In the genomic region with DNA sequence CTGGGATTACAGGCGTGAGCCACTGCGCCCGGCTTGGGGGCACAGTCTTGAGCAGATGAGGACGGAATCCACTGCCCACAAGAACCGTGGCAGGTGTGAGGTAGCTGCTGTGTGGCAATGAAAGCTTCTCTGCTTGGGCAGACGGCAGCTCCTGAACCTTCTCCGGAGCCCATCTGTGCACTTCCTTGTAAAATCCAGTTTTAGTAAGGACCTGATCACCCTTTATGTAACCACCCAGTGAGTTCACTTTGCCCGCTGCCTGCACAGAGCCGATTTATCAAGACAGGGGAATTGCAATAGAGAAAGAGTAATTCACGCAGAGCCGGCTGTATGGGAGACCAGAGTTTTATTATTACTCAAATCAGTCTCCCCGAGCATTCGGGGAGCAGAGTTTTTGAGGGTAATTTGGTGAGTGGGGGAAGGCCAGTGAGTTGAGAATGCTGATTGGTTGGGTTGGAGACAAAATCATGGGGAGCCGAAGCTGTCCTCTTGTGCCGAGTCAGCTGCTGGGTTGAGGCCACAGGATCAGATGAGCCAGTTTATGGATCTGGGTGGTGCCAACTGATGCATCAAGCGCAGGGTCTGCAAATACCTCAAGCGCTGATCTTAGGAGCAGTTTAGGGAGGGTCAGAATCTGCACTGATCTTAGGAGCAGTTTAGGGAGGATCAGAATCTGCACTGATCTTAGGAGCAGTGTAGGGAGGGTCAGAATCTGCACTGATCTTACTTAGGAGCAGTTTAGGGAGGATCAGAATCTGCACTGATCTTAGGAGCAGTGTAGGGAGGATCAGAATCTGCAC, we compare ENCODE assay signal across 9 cellular contexts. TPM values are rescaled to one million over a fixed set of nuclear protein-coding genes. Genes with fewer than 3 reads are reported as not detected.
DNase-seq lines count a peak whose midpoint lies in the region; ATAC-seq, FAIRE-seq and TF ChIP-seq lines count a peak whose summit lies in the region.
"Not testable (repeated sequence)": the region's sequence is repeated elsewhere in the genome, so short reads cannot be mapped to it uniquely, and the experiment has no call there.
"Had no signal": no experiment of that assay in that cellular context is flagged by ENCODE, and none has a peak within 500 bp of the region (broad histone marks: within the 10 kb centered on the region; RNA-seq: fewer than 3 reads in every experiment).

No MANE protein-coding gene starts in this region.

- not testable (repeated sequence) for H2BK12ac ChIP-seq in H1 (ENCODE audit: low read depth, low read length)

- H4K8ac ChIP-seq in H1 (ENCODE audit: extremely low read depth, insufficient read depth, low read length) = not testable (repeated sequence)

- H2BK120ac ChIP-seq in H1 (replicated peaks; ENCODE audit: low read depth, low read length) = not testable (repeated sequence)

- CTCF ChIA-PET in A549 (lab: Yijun Ruan, JAX) = interaction anchor here (1.2 kb wide), 1 partner anchor 23 kb away, joined by 3 read pairs; no protein-coding TSS in a partner anchor
- CTCF ChIA-PET in HEK293 (lab: Yijun Ruan, JAX) = interaction anchor here (1.3 kb wide), 1 partner anchor 33 kb away, joined by 3 read pairs; no protein-coding TSS in a partner anchor
- CTCF ChIA-PET in H1 (lab: Charles Lee; ENCODE audit: partially characterized antibody) = interaction anchor here (0.7 to 6.9 kb wide), 10 partner anchors 17 to 146 kb away, joined by 3 to 74 read pairs (median 8); partner anchors contain the start of gene ARSA

- not testable (repeated sequence) for TF ChIP-seq POLR2A in A549 (IDR thresholded peaks at IDR 0.05; ENCODE audit: low read length); H1 (IDR thresholded peaks at IDR 0.05; ENCODE audit: control extremely low read depth in 1 of 2, low read depth in 2 of 2, low read length in 2 of 2)

- H3K4me1 Mint-ChIP-seq in GM23338 = peaks cover 21% of the 10 kb centered on the region

- not testable (repeated sequence) for TF ChIP-seq RAD21 in A549 (conservative IDR thresholded peaks at IDR 0.05 in 1 of 2, IDR thresholded peaks at IDR 0.05 in 1 of 2); H1 (IDR thresholded peaks at IDR 0.05 in 1 of 2, conservative IDR thresholded peaks at IDR 0.05 in 1 of 2; ENCODE audit: low read depth in 2 of 2, low read length in 2 of 2)

- TF ChIP-seq EP300 in A549 (IDR thresholded peaks at IDR 0.05); H1 (IDR thresholded peaks at IDR 0.05; ENCODE audit: borderline replicate concordance in 1 of 2, low read depth in 2 of 2, low read length in 2 of 2): not testable (repeated sequence)

- H3K27ac Mint-ChIP-seq in GM23338 = not testable (repeated sequence)

- not testable (repeated sequence) for TF ChIP-seq CTCF in A549 (IDR thresholded peaks at IDR 0.05); GM23338 (conservative IDR thresholded peaks at IDR 0.05; ENCODE audit: low read depth in 2 of 2); HEK293 (tag by site-specific recombination; IDR thresholded peaks at IDR 0.05); H1 (IDR thresholded peaks at IDR 0.05; ENCODE audit: control extremely low read depth in 1 of 3, insufficient read depth in 1 of 3, low read depth in 1 of 3, low read length in 3 of 3); upper lobe of right lung (IDR thresholded peaks at IDR 0.05)

- H3K4ac ChIP-seq in H1 (replicated peaks; ENCODE audit: insufficient read length, low read depth, low read length) = not testable (repeated sequence)

- POLR2A ChIA-PET in A549 (lab: Yijun Ruan, JAX); HEK293 (lab: Yijun Ruan, JAX): not testable (repeated sequence)
- POLR2A ChIA-PET in H1 (lab: Charles Lee; ENCODE audit: partially characterized antibody) = interaction anchor here (0.9 to 2.0 kb wide), 2 partner anchors 10 to 14 kb away, joined by 3 to 8 read pairs; no protein-coding TSS in a partner anchor

- H3K4me3 Mint-ChIP-seq in GM23338 = not testable (repeated sequence)

- not testable (repeated sequence) for H3K9me3 ChIP-seq in A549; HEK293 (ENCODE audit: control insufficient read depth, insufficient read depth, low read depth, low read length); upper lobe of right lung
- H3K9me3 ChIP-seq in H1 (ENCODE audit: insufficient read depth in 2 of 2, low read depth in 1 of 2, low read length in 1 of 2) = peaks cover 0 to 11% of the 10 kb centered on the region in 2 experiments; a peak in 3 of 4 replicates

- H3K9ac ChIP-seq in H1 (replicated peaks in 1 of 4; ENCODE audit: extremely low read depth in 1 of 4, low read depth in 3 of 4, low read length in 3 of 4) = peak overlapping the region in 1 of 4 experiments; percentile 44; a peak in 1 of 7 replicates

- WGBS in A549 (ENCODE audit: missing lambda C conversion rate) = 75% methylated on average over 15 of the region's 17 CpGs
- 85% methylated on average over 17 of the region's 17 CpGs; no CpG with 5 or more reads in 1 of the 2 experiments for WGBS in H1 (ENCODE audit: extremely low coverage in 1 of 2, insufficient coverage in 1 of 2, insufficient read length in 1 of 2, insufficient replicate concordance in 2 of 2, low coverage in 1 of 2, low lambda C conversion rate in 2 of 2, missing lambda C conversion rate in 1 of 2), 2 experiments

- not testable (repeated sequence) for H3K14ac ChIP-seq in H1 (ENCODE audit: insufficient read length)

- FAIRE-seq in A549 (lab: Jason Lieb, UNC) = peak; percentile 68
- FAIRE-seq in H1 (lab: Jason Lieb, UNC) = not testable (repeated sequence)

- H3K56ac ChIP-seq in H1 (replicated peaks; ENCODE audit: insufficient read length, low read depth, low read length) = not testable (repeated sequence)

- H3K4me1 ChIP-seq in A549; HEK293 (ENCODE audit: control insufficient read depth, insufficient read depth, low read length): not testable (repeated sequence)
- H3K4me1 ChIP-seq in GM23338 (ENCODE audit: insufficient read depth) = peaks cover 14% of the 10 kb centered on the region
- peaks cover 4 to 21% (median 17%) of the 10 kb centered on the region in 4 experiments for H3K4me1 ChIP-seq in H1 (replicated peaks in 1 of 4; ENCODE audit: control insufficient read depth in 3 of 4, insufficient read depth in 4 of 4, low read length in 3 of 4)
- H3K4me1 ChIP-seq in upper lobe of right lung = peaks cover 17% of the 10 kb centered on the region

- intact Hi-C loops in posterior vena cava (cut with DNase I); upper lobe of right lung (cut with DNase I): not testable (repeated sequence)

- not testable (repeated sequence) for H3K23ac ChIP-seq in H1 (ENCODE audit: insufficient read length)

- H3K23me2 ChIP-seq in H1 (ENCODE audit: low read depth, low read length) = not testable (repeated sequence)

- H3K4me2 ChIP-seq in A549; H1 (ENCODE audit: insufficient read depth in 1 of 2, low read depth in 2 of 2, low read length in 2 of 2): not testable (repeated sequence)
- H3K4me2 ChIP-seq in GM23338 = peak overlapping the region; percentile 43; the same call in 1 of the 2 replicates

- H3K4me3 ChIP-seq in A549; GM23338; HEK293 (ENCODE audit: low read depth, low read length); H1 (ENCODE audit: extremely low read depth in 1 of 4, insufficient read depth in 2 of 4, low read depth in 3 of 4, low read length in 4 of 4); upper lobe of right lung: not testable (repeated sequence)

- H3K9me2 ChIP-seq in GM23338 (ENCODE audit: insufficient read depth) = not testable (repeated sequence)

- H3K27me3 ChIP-seq in GM23338 (ENCODE audit: insufficient read depth) = peaks cover 32% of the 10 kb centered on the region
- H3K27me3 ChIP-seq in H1 (replicated peaks in 1 of 4; ENCODE audit: control insufficient read depth in 3 of 4, extremely low read depth in 1 of 4, insufficient read depth in 3 of 4, low read length in 3 of 4) = peaks cover 0 to 23% (median 17%) of the 10 kb centered on the region in 4 experiments; a peak in 6 of 7 replicates
- not testable (repeated sequence) for H3K27me3 ChIP-seq in upper lobe of right lung

- not testable (repeated sequence) for H4K91ac ChIP-seq in H1 (replicated peaks; ENCODE audit: insufficient read length, low read length)

- H3K9me3 Mint-ChIP-seq in GM23338 = peaks cover 14% of the 10 kb centered on the region; the same call in 2 of the 3 replicates

- H3K27ac ChIP-seq in A549; GM23338 (ENCODE audit: low read depth); HEK293 (ENCODE audit: extremely low read depth, low read depth, low read length); H1 (ENCODE audit: low read depth, low read length); upper lobe of right lung: not testable (repeated sequence)

- not testable (repeated sequence) for H2AK5ac ChIP-seq in H1 (ENCODE audit: low read depth, low read length)

- not testable (repeated sequence) for H2BK5ac ChIP-seq in H1 (ENCODE audit: low read depth, low read length)

- H3K27me3 Mint-ChIP-seq in GM23338 (ENCODE audit: insufficient read depth, low read depth, poor library complexity) = peaks cover 11% of the 10 kb centered on the region

- H3K18ac ChIP-seq in H1 (ENCODE audit: extremely low read depth, low read length) = not testable (repeated sequence)

- peak overlapping the region; percentile 61; the same call in 1 of the 2 replicates for H2BK20ac ChIP-seq in H1 (ENCODE audit: low read length)

- not testable (repeated sequence) for H2BK15ac ChIP-seq in H1 (ENCODE audit: low read length)

- H2AFZ ChIP-seq in GM23338 = peak overlapping the region; percentile 43; the same call in 1 of the 2 replicates
- H2AFZ ChIP-seq in H1 (ENCODE audit: low read length) = not testable (repeated sequence)

- H3K79me2 ChIP-seq in GM23338 (replicated peaks; ENCODE audit: insufficient read depth); H1 (ENCODE audit: control insufficient read depth in 1 of 2, insufficient read depth in 2 of 2, low read length in 2 of 2): not testable (repeated sequence)

- not testable (repeated sequence) for H3F3A ChIP-seq in GM23338 (replicated peaks; ENCODE audit: low read depth)

- H3K36me3 Mint-ChIP-seq in GM23338 (ENCODE audit: low read depth) = not testable (repeated sequence)

- H3K79me1 ChIP-seq in H1 (ENCODE audit: low read depth, low read length) = not testable (repeated sequence)

- DNase-seq in A549 (ENCODE audit: low read depth in 1 of 2, low spot score in 1 of 2); GM23338 (ENCODE audit: low spot score): not testable (repeated sequence)
- peak in 1 of 2 experiments; percentile 45 for DNase-seq in H1 (ENCODE audit: low read depth in 1 of 2, low spot score in 2 of 2)
- DNase-seq in posterior vena cava (ENCODE audit: low spot score) = peak; percentile 45
- peak; percentile 48 for DNase-seq in upper lobe of right lung

- not testable (repeated sequence) for H4K20me1 ChIP-seq in GM23338 (replicated peaks; ENCODE audit: insufficient read depth); H1 (replicated peaks in 1 of 2; ENCODE audit: control insufficient read depth in 1 of 2, insufficient read depth in 2 of 2, low read length in 2 of 2)

- not testable (repeated sequence) for H3K36me3 ChIP-seq in GM23338 (ENCODE audit: insufficient read depth); HEK293 (ENCODE audit: control insufficient read depth in 2 of 2, insufficient read depth in 1 of 2, low read length in 2 of 2); H1 (ENCODE audit: control insufficient read depth in 2 of 4, insufficient read depth in 4 of 4, low read length in 3 of 4); upper lobe of right lung

- not testable (repeated sequence) for H4K5ac ChIP-seq in H1 (ENCODE audit: insufficient read length, low read depth, low read length)

- peak in 1 of 2 experiments; percentile 38; a peak in 1 of 6 replicates for ATAC-seq in A549
- ATAC-seq in GM23338, upper lobe of right lung: not testable (repeated sequence)

RNA-seq across cellular contexts. Expression of gene ARSA, which starts 15.3 kb away (rescaled TPM):
- polyA plus RNA-seq in A549 (2011; rRNA removed) (7.7 and 9.1 TPM in 2 replicates), A549 (2017; fragmentation: RNase III; extraction: RNeasy Plus Mini Kit Qiagen cat#74134 plus additional on column Dnase treatment) (15.9 to 22.5 TPM (median 19.5 TPM) in 3 replicates), GM23338 (2016; fragmentation: Nextera tagmentation; extraction: Ambion mirVana) (7.1 and 8.1 TPM in 2 replicates), H1 (2011; rRNA removed) (10.1 and 14.3 TPM in 2 replicates)
- 10.3 and 15.6 TPM in 2 replicates for polyA plus RNA-seq in A549 (2012; cell fraction: cytosol; rRNA removed)
- 86.8 and 111 TPM in 2 replicates for polyA plus RNA-seq in A549 (2012; cell fraction: nucleus; rRNA removed)
- 4.3 and 6.0 TPM in 2 replicates for polyA minus RNA-seq in A549 (2011; rRNA and poly(A)+ RNA removed)
- total RNA-seq in GM23338 (2014; rRNA removed; shearing (Covaris generic)) = 8.2 and 8.6 TPM in 2 replicates
- 7.7 and 9.8 TPM in 2 replicates for total RNA-seq in H1 (2021; fragmentation: NEBNext Ultra II Directional; extraction: Animal tissue kit (Norgen Biotek cat#: 25700))
- 8.5 TPM for polyA plus RNA-seq in H1 (2011; cell fraction: cytosol; rRNA removed)
- 49.1 TPM for polyA plus RNA-seq in H1 (2011; cell fraction: nucleus; rRNA removed)
- polyA plus RNA-seq in H1 (2012, experiment 1 of 2) = 8.3 to 12.4 TPM (median 11.3 TPM) in 4 replicates
- 10.7 TPM for polyA plus RNA-seq in H1 (2012, experiment 2 of 2)
- polyA plus RNA-seq in H1 (2013, experiment 1 of 2) = 9.1 TPM
- polyA plus RNA-seq in H1 (2013, experiment 2 of 2) = 8.0 TPM
- polyA minus RNA-seq in H1 (2011; rRNA and poly(A)+ RNA removed) = 4.2 and 4.7 TPM in 2 replicates
- polyA minus RNA-seq in H1 (2011; cell fraction: cytosol; rRNA and poly(A)+ RNA removed) = 7.0 TPM
- polyA minus RNA-seq in H1 (2011; cell fraction: nucleus; rRNA and poly(A)+ RNA removed) = 12.1 TPM
- total RNA-seq in posterior vena cava (10 to 100 TPM; 21.8 to 29.4 TPM), upper lobe of right lung (46.4 TPM)

RNA-seq across cellular contexts. Expression of gene SHANK3, which starts 29.4 kb away (rescaled TPM):
- polyA plus RNA-seq in A549 (2011; rRNA removed) (0.52 and 0.53 TPM in 2 replicates), A549 (2017; fragmentation: RNase III; extraction: RNeasy Plus Mini Kit Qiagen cat#74134 plus additional on column Dnase treatment) (2.1 to 2.4 TPM (median 2.3 TPM) in 3 replicates), GM23338 (2016; fragmentation: Nextera tagmentation; extraction: Ambion mirVana) (0.52 and 0.56 TPM in 2 replicates), H1 (2011; rRNA removed) (1.5 and 2.8 TPM in 2 replicates)
- polyA plus RNA-seq in A549 (2012; cell fraction: cytosol; rRNA removed) = 1.5 and 2.4 TPM in 2 replicates
- polyA plus RNA-seq in A549 (2012; cell fraction: nucleus; rRNA removed) = 5.4 and 7.4 TPM in 2 replicates
- polyA minus RNA-seq in A549 (2011; rRNA and poly(A)+ RNA removed) = 0.29 and 0.63 TPM in 2 replicates
- 4.9 and 5.1 TPM in 2 replicates for total RNA-seq in GM23338 (2014; rRNA removed; shearing (Covaris generic))
- total RNA-seq in H1 (2021; fragmentation: NEBNext Ultra II Directional; extraction: Animal tissue kit (Norgen Biotek cat#: 25700)) = 6.0 and 6.3 TPM in 2 replicates
- polyA plus RNA-seq in H1 (2011; cell fraction: cytosol; rRNA removed) = 2.0 TPM
- 5.4 TPM for polyA plus RNA-seq in H1 (2011; cell fraction: nucleus; rRNA removed)
- polyA plus RNA-seq in H1 (2012, experiment 1 of 2) = 2.9 to 5.2 TPM (median 4.1 TPM) in 4 replicates
- polyA plus RNA-seq in H1 (2012, experiment 2 of 2) = 2.5 TPM
- polyA plus RNA-seq in H1 (2013, experiment 1 of 2) = 1.7 TPM
- 1.7 TPM for polyA plus RNA-seq in H1 (2013, experiment 2 of 2)
- 1.4 and 2.2 TPM in 2 replicates for polyA minus RNA-seq in H1 (2011; rRNA and poly(A)+ RNA removed)
- 2.9 TPM for polyA minus RNA-seq in H1 (2011; cell fraction: cytosol; rRNA and poly(A)+ RNA removed)
- 4.6 TPM for polyA minus RNA-seq in H1 (2011; cell fraction: nucleus; rRNA and poly(A)+ RNA removed)
- total RNA-seq in posterior vena cava (10 to 100 TPM; 24.2 to 34.4 TPM), upper lobe of right lung (59.9 TPM)
- total RNA-seq: CD4-positive, alpha-beta T cell had no signal
- polyA plus RNA-seq: CD14-positive monocyte; CD8-positive, alpha-beta memory T cell had no signal

RNA-seq across cellular contexts. Expression of gene MAPK8IP2, which starts 42.6 kb away (rescaled TPM):
- polyA plus RNA-seq in A549 (2011; rRNA removed) (0.75 and 0.76 TPM in 2 replicates), A549 (2017; fragmentation: RNase III; extraction: RNeasy Plus Mini Kit Qiagen cat#74134 plus additional on column Dnase treatment) (2.2 to 3.0 TPM (median 2.8 TPM) in 3 replicates), GM23338 (2016; fragmentation: Nextera tagmentation; extraction: Ambion mirVana) (0.15 and 0.16 TPM in 2 replicates), H1 (2011; rRNA removed) (1.5 and 1.7 TPM in 2 replicates)
- 0.91 and 1.4 TPM in 2 replicates for polyA plus RNA-seq in A549 (2012; cell fraction: cytosol; rRNA removed)
- polyA plus RNA-seq in A549 (2012; cell fraction: nucleus; rRNA removed) = 2.5 and 3.0 TPM in 2 replicates
- 0.74 and 1.3 TPM in 2 replicates for polyA minus RNA-seq in A549 (2011; rRNA and poly(A)+ RNA removed)
- 2.8 and 3.5 TPM in 2 replicates for total RNA-seq in GM23338 (2014; rRNA removed; shearing (Covaris generic))
- 5.5 and 6.7 TPM in 2 replicates for total RNA-seq in H1 (2021; fragmentation: NEBNext Ultra II Directional; extraction: Animal tissue kit (Norgen Biotek cat#: 25700))
- 1.2 TPM for polyA plus RNA-seq in H1 (2011; cell fraction: cytosol; rRNA removed)
- polyA plus RNA-seq in H1 (2011; cell fraction: nucleus; rRNA removed) = 2.4 TPM
- 1.9 to 2.6 TPM (median 2.4 TPM) in 4 replicates for polyA plus RNA-seq in H1 (2012, experiment 1 of 2)
- 2.3 TPM for polyA plus RNA-seq in H1 (2012, experiment 2 of 2)
- polyA plus RNA-seq in H1 (2013, experiment 1 of 2) = 2.5 TPM
- polyA plus RNA-seq in H1 (2013, experiment 2 of 2) = 2.9 TPM
- 0.44 and 0.83 TPM in 2 replicates for polyA minus RNA-seq in H1 (2011; rRNA and poly(A)+ RNA removed)
- 1.4 TPM for polyA minus RNA-seq in H1 (2011; cell fraction: cytosol; rRNA and poly(A)+ RNA removed)
- 1.00 TPM for polyA minus RNA-seq in H1 (2011; cell fraction: nucleus; rRNA and poly(A)+ RNA removed)
- total RNA-seq in posterior vena cava (under 1 TPM; 0.24 to 0.56 TPM), upper lobe of right lung (2.6 TPM)
- polyA plus RNA-seq: CD14-positive monocyte; CD8-positive, alpha-beta memory T cell had no signal
